Comparison of ENCODE assay signal across 13 cellular contexts in the genomic region with DNA sequence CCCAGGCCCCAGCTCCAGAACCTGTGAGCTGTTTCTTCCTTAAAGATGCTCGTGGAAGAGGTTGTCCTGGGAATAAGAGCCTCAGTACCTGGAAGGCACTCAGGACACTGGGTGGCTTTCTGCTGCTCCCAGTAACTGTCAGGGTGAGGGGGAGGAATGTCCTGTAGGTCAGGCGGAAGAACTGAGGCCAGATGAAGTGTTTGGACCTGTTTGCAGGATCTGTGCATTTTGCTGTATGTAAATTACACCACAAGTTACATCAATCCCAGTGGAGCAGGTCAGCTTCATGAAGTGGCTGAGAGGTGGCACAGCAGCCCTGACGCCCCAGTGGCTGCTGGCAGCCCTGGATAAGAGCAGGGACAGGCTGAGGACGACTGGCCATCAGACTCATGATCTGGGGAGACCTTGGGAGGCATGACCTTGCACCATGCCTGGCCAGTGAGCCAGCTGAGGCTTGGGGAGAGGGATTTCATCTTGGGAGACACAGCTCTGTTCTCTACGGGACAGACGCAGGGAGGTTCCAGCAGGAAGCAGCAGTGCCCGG. TPM values are rescaled to one million over a fixed set of nuclear protein-coding genes. Genes with fewer than 3 reads are reported as not detected.
A peak's percentile ranks its signal among the peaks of the same experiment; 100 is the strongest.
DNase-seq lines count a peak whose midpoint lies in the region; ATAC-seq and TF ChIP-seq lines count a peak whose summit lies in the region.
"Had no signal": no experiment of that assay in that cellular context is flagged by ENCODE, and none has a peak within 500 bp of the region (broad histone marks: within the 10 kb centered on the region; RNA-seq: fewer than 3 reads in every experiment).

No MANE protein-coding gene starts in this region.

- H3K27me3 ChIP-seq in PC-3 (ENCODE audit: low read length), result no peaks in the 10 kb centered on the region
- no peaks in the 10 kb centered on the region for H3K27me3 ChIP-seq in breast epithelium

- H3K4me2 ChIP-seq in PC-3 (ENCODE audit: low read length), result peak overlapping the region; percentile 35

- H3K9me2 ChIP-seq in PC-3 (replicated peaks; ENCODE audit: low read length), result no peaks in the 10 kb centered on the region

- intact Hi-C loops in PC-3 (cut with micrococcal nuclease) (no loop called here), breast epithelium (cut with DNase I; ENCODE audit: low total_unique reads) (no loop called here)

- H3K4me1 ChIP-seq in PC-3 (ENCODE audit: insufficient read depth, low read length) (peaks cover 34% of the 10 kb centered on the region), breast epithelium (peaks cover 0 to 9% of the 10 kb centered on the region in 2 donors)
- H3K4me1 ChIP-seq: lower lobe of right lung had no signal

- TF ChIP-seq CTCF in PC-3 (conservative IDR thresholded peaks at IDR 0.05; ENCODE audit: low read depth, low read length), result no peak
- no peak for TF ChIP-seq CTCF in breast epithelium (IDR thresholded peaks at IDR 0.05)

- no peaks in the 10 kb centered on the region for H3F3A ChIP-seq in PC-3 (ENCODE audit: low read length, unreplicated experiment)

- POLR2A ChIA-PET in PC-3 (lab: Charles Lee; ENCODE audit: unreplicated experiment), result no interaction called here

- no peaks in the 10 kb centered on the region for H4K20me1 ChIP-seq in PC-3 (ENCODE audit: low read length)

- CTCF ChIA-PET in PC-3 (lab: Charles Lee), result interaction anchor here (0.6 to 1.1 kb wide), 2 partner anchors 11 to 141 kb away, joined by 3 to 4 read pairs; no protein-coding TSS in a partner anchor

- DNase-seq in PC-3 (peak; percentile 18), breast epithelium (ENCODE audit: low spot score in 2 of 2) (no peak), medulla oblongata (ENCODE audit: extremely low spot score) (peak; percentile 9), substantia nigra (lab: John Stamatoyannopoulos, UW) (peak in 2 of 49 donors; percentile 8 to 10), NCI-H1417 (lab: John Stamatoyannopoulos, UW) (no peak), T-helper 2 cell (no peak)
- DNase-seq in activated effector memory CD4-positive, alpha-beta T cell treated with anti-CD3 and anti-CD28 coated beads, Interleukin-2, amount 50 U/mL, for 16 hours, result no peak
- DNase-seq: activated CD4-positive, alpha-beta T cell treated with anti-CD3 and anti-CD28 coated beads, Interleukin-2, amount 50 U/mL, for 1 hour; activated T-cell treated with anti-CD3 and anti-CD28 coated beads, Interleukin-2, amount 50 U/mL, for 24 hours; NCI-H1694; NCI-H524 treated with DMSO at 0.1 percent for 48 hours had no signal

- no peak overlapping the region for H2AFZ ChIP-seq in PC-3 (ENCODE audit: low read length)

- no TSS peak for BruUV-seq in PC-3 (replicated peaks; lab: Mats Ljungman, UMichigan)

- no peak for TF ChIP-seq POLR2A in breast epithelium (IDR thresholded peaks at IDR 0.05)

- H3K79me2 ChIP-seq in PC-3 (ENCODE audit: low read length), result no peaks in the 10 kb centered on the region

- no peak overlapping the region for H3K9ac ChIP-seq in PC-3 (ENCODE audit: low read length)

- H3K27ac ChIP-seq in PC-3 (ENCODE audit: low read length), result peak overlapping the region; percentile 50
- peak overlapping the region; percentile 46 to 65 for H3K27ac ChIP-seq in breast epithelium
- H3K27ac ChIP-seq in substantia nigra (ENCODE audit: low read depth, low read length, poor library complexity, severe bottlenecking), result peak overlapping the region; percentile 63
- H3K27ac ChIP-seq: HL-60, lower lobe of right lung had no signal

- H3K9me3 ChIP-seq in PC-3 (ENCODE audit: low read length) (no peaks in the 10 kb centered on the region), breast epithelium (no peaks in the 10 kb centered on the region)
- H3K9me3 ChIP-seq: lower lobe of right lung had no signal

- H3K4me3 ChIP-seq in PC-3 (ENCODE audit: low read length) (no peak overlapping the region), breast epithelium (no peak overlapping the region)
- H3K4me3 ChIP-seq: lower lobe of right lung had no signal

- H3K36me3 ChIP-seq in PC-3 (ENCODE audit: low read depth, low read length) (no peaks in the 10 kb centered on the region), breast epithelium (no peaks in the 10 kb centered on the region)

- peak; percentile 28; the same call in 1 of the 2 replicates for ATAC-seq in PC-3
- ATAC-seq: lower lobe of right lung had no signal

RNA-seq across cellular contexts. Expression of a gene that starts 27.2 kb away (rescaled TPM):
- total RNA-seq in PC-3 (2014; rRNA removed) (21.8 and 24.2 TPM in 2 replicates), breast epithelium (10 to 100 TPM; 14.2 to 21.7 (median 14.4) TPM)

RNA-seq across cellular contexts. Expression of a gene that starts 41.6 kb away (rescaled TPM):
- total RNA-seq in PC-3 (2014; rRNA removed), result 0.11 and 2.1 TPM in 2 replicates
- 100 to 1,000 TPM in 1 of 3 donors, 10 to 100 TPM in 2; 43.5 to 663 (median 81.3) TPM for total RNA-seq in breast epithelium

Comparison
In these comparisons a context has a peak if more than half of its experiments do, and no peak if none do; other contexts are left out.
1. DNase-seq: peak in PC-3 (single experiment) and medulla oblongata (single experiment); none in breast epithelium (0 of 2), activated effector memory CD4-positive, alpha-beta T cell treated with anti-CD3 and anti-CD28 coated beads, Interleukin-2, amount 50 U/mL, for 16 hours (single experiment), NCI-H1417 (0 of 3) and T-helper 2 cell (0 of 5).
2. RNA of a gene that starts 41.6 kb away (total RNA-seq): 43.5 to 663 TPM in breast epithelium; 0.11 to 2.1 TPM in PC-3; every median in the first group is over 10 times any median in the second.
3. Peak in every context shown above with its lines, with median percentiles within 50 percentile points of each other: H3K27ac ChIP-seq.